Comparison of ENCODE assay signal across 24 cellular contexts in the genomic region with DNA sequence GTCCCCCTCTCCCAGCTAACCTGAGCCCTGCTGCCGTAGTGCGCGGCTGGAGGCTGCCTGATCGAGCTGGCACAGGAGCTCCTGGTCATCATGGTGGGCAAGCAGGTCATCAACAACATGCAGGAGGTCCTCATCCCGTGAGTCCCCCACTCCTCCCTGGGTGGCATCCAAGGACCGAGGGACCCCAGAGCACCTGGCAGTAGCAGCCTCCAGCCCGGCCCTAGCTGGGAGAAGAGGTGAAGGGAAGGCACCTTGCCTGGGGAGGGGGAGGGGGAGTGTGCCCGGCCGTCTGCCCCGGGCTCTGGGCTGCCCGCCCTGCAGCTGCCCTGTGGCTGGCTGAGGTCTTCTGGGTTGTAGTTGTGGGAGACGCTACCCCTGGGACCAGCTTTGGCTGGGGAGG. TPM values are rescaled to one million over a fixed set of nuclear protein-coding genes. Genes with fewer than 3 reads are reported as not detected.
A peak's percentile ranks its signal among the peaks of the same experiment; 100 is the strongest.
DNase-seq lines count a peak whose midpoint lies in the region; ATAC-seq, FAIRE-seq and TF ChIP-seq lines count a peak whose summit lies in the region.
"Had no signal": no experiment of that assay in that cellular context is flagged by ENCODE, and none has a peak within 500 bp of the region (broad histone marks: within the 10 kb centered on the region; RNA-seq: fewer than 3 reads in every experiment).

No MANE protein-coding gene starts in this region.

- no peak overlapping the region for H3K23ac ChIP-seq in neuronal stem cell (ENCODE audit: low read depth, low read length, poor library complexity)

- CTCF ChIA-PET in HepG2 (lab: Yijun Ruan, JAX; ENCODE audit: low intra/inter-chr PET ratio, low total read pairs) = no interaction called here

- H4K8ac ChIP-seq in neuronal stem cell (ENCODE audit: low read depth, low read length) = no peak overlapping the region

- peak overlapping the region; percentile 84 for H2BK12ac ChIP-seq in neuronal stem cell (ENCODE audit: low read length)

- H3K79me2 ChIP-seq in HepG2 (ENCODE audit: insufficient read depth, low read length) = peaks cover 9% of the 10 kb centered on the region

- H3K9me3 ChIP-seq in HepG2 (ENCODE audit: low read length) (no peaks in the 10 kb centered on the region), right lobe of liver (no peaks in the 10 kb centered on the region), neuronal stem cell (replicated peaks in 1 of 2; ENCODE audit: control insufficient read depth in 2 of 2, insufficient read depth in 1 of 2, low read depth in 1 of 2, low read length in 2 of 2) (no peaks in the 10 kb centered on the region)
- H3K9me3 ChIP-seq: A549, BLaER1, Caco-2 had no signal

- FAIRE-seq in HepG2 (lab: Jason Lieb, UNC) = no peak
- FAIRE-seq: A549, D721Med, G401.6, GM12891, GM19239 had no signal

- in situ Hi-C loops in HepG2 (cut with HindIII; ENCODE audit: extremely low pct_ligation_motif_present, low pct_unique_long_range_greater_than_20kb) = loop anchor here (5.0 to 25.0 kb wide), 2 partner anchors 122 to 652 kb away; partner anchors contain the start of genes ANKMY1, DUSP28 and RNPEPL1

- peaks cover 44% of the 10 kb centered on the region for H3K4me1 ChIP-seq in HepG2 (ENCODE audit: insufficient read depth, low read length)
- peaks cover 0 to 9% (median 0%) of the 10 kb centered on the region in 4 donors for H3K4me1 ChIP-seq in right lobe of liver
- peaks cover 3 to 19% of the 10 kb centered on the region in 2 donors for H3K4me1 ChIP-seq in neuronal stem cell (ENCODE audit: control insufficient read depth in 2 of 2, insufficient read depth in 1 of 2, low read depth in 1 of 2, low read length in 2 of 2)
- H3K4me1 ChIP-seq: Caco-2 had no signal

- intact Hi-C loops in Right ventricle myocardium inferior (cut with DNase I) (loop anchor here (5.0 kb wide), 2 partner anchors 62 to 112 kb away; partner anchors contain the start of genes MTERF4 and PPP1R7), left ventricle myocardium superior (cut with micrococcal nuclease) (no loop called here), HepG2 (cut with micrococcal nuclease; ENCODE audit: unreplicated experiment) (loop anchor here (2.0 kb wide), 1 partner anchor 136 kb away; no protein-coding TSS in a partner anchor), right lobe of liver (cut with DNase I) (no loop called here)

- H3K4ac ChIP-seq in neuronal stem cell (ENCODE audit: low read length) = no peak overlapping the region

- no peak for TF ChIP-seq RAD21 in HepG2 (CRISPR knock-in tag; IDR thresholded peaks at IDR 0.05)

- no peak overlapping the region for H2AFZ ChIP-seq in HepG2 (ENCODE audit: low read length)
- no peak overlapping the region for H2AFZ ChIP-seq in neuronal stem cell (ENCODE audit: low read length)

- H3K27me3 ChIP-seq in HepG2 (ENCODE audit: control insufficient read depth in 1 of 2, insufficient read depth in 2 of 2, low read length in 2 of 2) (peaks cover 24 to 48% of the 10 kb centered on the region in 2 experiments), right lobe of liver (no peaks in the 10 kb centered on the region), neuronal stem cell (ENCODE audit: control insufficient read depth in 3 of 3, insufficient read depth in 3 of 3, low read depth in 1 of 3, low read length in 3 of 3) (peaks cover 0 to 26% (median 0%) of the 10 kb centered on the region in 3 experiments)
- H3K27me3 ChIP-seq: BLaER1 had no signal

- H3K36me3 ChIP-seq in HepG2 (replicated peaks in 1 of 2; ENCODE audit: control insufficient read depth in 1 of 2, insufficient read depth in 2 of 2, low read length in 2 of 2) = no peaks in the 10 kb centered on the region
- H3K36me3 ChIP-seq in right lobe of liver = no peaks in the 10 kb centered on the region
- H3K36me3 ChIP-seq in neuronal stem cell (replicated peaks in 1 of 2; ENCODE audit: control insufficient read depth in 2 of 2, insufficient read depth in 2 of 2, low read length in 2 of 2) = no peaks in the 10 kb centered on the region
- H3K36me3 ChIP-seq: BLaER1 had no signal

- ATAC-seq in Right ventricle myocardium inferior (no peak), left ventricle myocardium superior (no peak), HepG2 (no peak), right lobe of liver (no peak), HG03457 (IDR thresholded peaks at IDR 0.05; ENCODE audit: unreplicated experiment) (no peak)

- H3K18ac ChIP-seq in neuronal stem cell (ENCODE audit: low read length) = peak overlapping the region; percentile 71

- TF ChIP-seq CTCF in HepG2 (CRISPR knock-in tag; IDR thresholded peaks at IDR 0.05) (no peak), right lobe of liver (IDR thresholded peaks at IDR 0.05) (no peak)

- no peak for TF ChIP-seq POLR2A in HepG2 (IDR thresholded peaks at IDR 0.05; ENCODE audit: insufficient read depth in 1 of 2, low read depth in 2 of 2, low read length in 2 of 2)
- TF ChIP-seq POLR2A in right lobe of liver (IDR thresholded peaks at IDR 0.05) = no peak

- no peak overlapping the region for H3K4me2 ChIP-seq in HepG2 (ENCODE audit: low read depth, low read length)
- no peak overlapping the region for H3K4me2 ChIP-seq in neuronal stem cell (ENCODE audit: insufficient read depth, low read length, poor library complexity, severe bottlenecking)
- H3K4me2 ChIP-seq: A549, BLaER1 had no signal

- no peak overlapping the region for H2BK120ac ChIP-seq in neuronal stem cell (ENCODE audit: low read depth, low read length)

- peak overlapping the region; percentile 98 for H2BK15ac ChIP-seq in neuronal stem cell (ENCODE audit: low read length)

- no peak overlapping the region for H4K91ac ChIP-seq in neuronal stem cell (ENCODE audit: low read depth, low read length, poor library complexity)

- DNase-seq in Right ventricle myocardium inferior (ENCODE audit: missing footprints) (peak; percentile 13), left ventricle myocardium superior (no peak), HepG2 (ENCODE audit: low spot score) (no peak), right lobe of liver (no peak), myocyte (ENCODE audit: low read depth) (peak; percentile 11), neuronal stem cell (ENCODE audit: low spot score) (no peak)
- DNase-seq: AML-193; C1 segment of cervical spinal cord; Caco-2; Calu3; CD4-positive, alpha-beta memory T cell; CD4-positive, CD25-positive, alpha-beta regulatory T cell; CD8-positive, alpha-beta memory T cell; DMS79 treated with DMSO at 0.1 percent for 48 hours; GF-D8 had no signal

- peak overlapping the region; percentile 98 for H2AK5ac ChIP-seq in neuronal stem cell (ENCODE audit: low read depth, low read length)

- POLR2A ChIA-PET in HepG2 (lab: Yijun Ruan, JAX) = interaction anchor here (1.5 kb wide), 1 partner anchor 65 kb away, joined by 4 read pairs; the partner anchor contains the start of genes PASK and PPP1R7

- no peaks in the 10 kb centered on the region for H3K79me1 ChIP-seq in neuronal stem cell (ENCODE audit: low read depth, low read length)

- no peak overlapping the region for H3K9ac ChIP-seq in HepG2 (ENCODE audit: insufficient read depth, low read depth, low read length)
- H3K9ac ChIP-seq in neuronal stem cell (ENCODE audit: low read depth, low read length, poor library complexity) = no peak overlapping the region
- H3K9ac ChIP-seq: BLaER1 had no signal

- no peaks in the 10 kb centered on the region for H4K20me1 ChIP-seq in HepG2 (ENCODE audit: insufficient read depth, low read length)
- H4K20me1 ChIP-seq: BLaER1 had no signal

- no peak overlapping the region for H3K4me3 ChIP-seq in HepG2 (replicated peaks in 1 of 3; ENCODE audit: insufficient read depth in 1 of 3, low read depth in 2 of 3, low read length in 3 of 3)
- H3K4me3 ChIP-seq in right lobe of liver = no peak overlapping the region
- H3K4me3 ChIP-seq in neuronal stem cell (ENCODE audit: low read length in 2 of 2) = no peak overlapping the region
- H3K4me3 ChIP-seq: A549, BLaER1 had no signal

- no TSS peak for BruUV-seq in HepG2 (replicated peaks; lab: Mats Ljungman, UMichigan)

- no peak overlapping the region for H3K14ac ChIP-seq in neuronal stem cell (ENCODE audit: low read length)

- H3K27ac ChIP-seq in HepG2 (ENCODE audit: extremely low read length, insufficient read depth, low read length) = no peak overlapping the region
- no peak overlapping the region for H3K27ac ChIP-seq in right lobe of liver
- H3K27ac ChIP-seq in neuronal stem cell (replicated peaks; ENCODE audit: low read length) = no peak overlapping the region
- H3K27ac ChIP-seq: 22Rv1, A549, BLaER1 had no signal

- H2BK5ac ChIP-seq in neuronal stem cell (ENCODE audit: low read length) = peak overlapping the region; percentile 60

- WGBS in HepG2 (ENCODE audit: low lambda C conversion rate) = 85% methylated on average over 4 of the region's 12 CpGs
- 67% methylated on average over 1 of the region's 12 CpGs for WGBS in right lobe of liver (ENCODE audit: insufficient coverage, low coverage, low lambda C conversion rate, missing lambda C conversion rate)
- WGBS in neuronal stem cell (ENCODE audit: extremely low coverage in 2 of 2, insufficient read length in 2 of 2, insufficient replicate concordance in 1 of 2), 2 donors = no CpG with 5 or more reads among the region's 12 CpGs

- TF ChIP-seq EP300 in HepG2 (IDR thresholded peaks at IDR 0.05; ENCODE audit: low read depth in 2 of 2, low read length in 2 of 2) (no peak), HepG2 (CRISPR knock-in tag; IDR thresholded peaks at IDR 0.05; ENCODE audit: borderline replicate concordance) (no peak)

RNA-seq across cellular contexts. Expression of gene ANO7, which starts 26.3 kb away (rescaled TPM):
- total RNA-seq in Right ventricle myocardium inferior (0.81 TPM), left ventricle myocardium superior (1.1 TPM), HepG2 (2016; rRNA removed; fragmentation: Illumina TruSeq; extraction: Trizol) (3.7 and 4.9 TPM in 2 replicates), right lobe of liver (1 to 10 TPM in 3 of 6 experiments, under 1 TPM in 3; 0.61 to 2.4 (median 0.97) TPM), myocyte (0.45 TPM in 1 of 2 replicates, not detected in the other)
- 1.7 and 1.9 TPM in 2 replicates for total RNA-seq in HepG2 (2016; cell fraction: cytosol; rRNA removed; fragmentation: Illumina TruSeq; extraction: Trizol; ENCODE audit: low read depth)
- total RNA-seq in HepG2 (2016; cell fraction: insoluble cytoplasmic fraction; rRNA removed; fragmentation: Illumina TruSeq; extraction: Trizol) = 2.9 and 5.5 TPM in 2 replicates
- total RNA-seq in HepG2 (2016; cell fraction: membrane; rRNA removed; fragmentation: Illumina TruSeq; extraction: Trizol) = 3.2 and 4.1 TPM in 2 replicates
- total RNA-seq in HepG2 (2016; cell fraction: nucleus; rRNA removed; fragmentation: Illumina TruSeq; extraction: Trizol) = 4.7 and 5.1 TPM in 2 replicates
- polyA plus RNA-seq in HepG2 (2011; rRNA removed) = 4.1 and 4.9 TPM in 2 replicates
- 2.9 and 3.9 TPM in 2 replicates for polyA plus RNA-seq in HepG2 (2011; cell fraction: cytosol; rRNA removed)
- polyA plus RNA-seq in HepG2 (2011; cell fraction: nucleus; rRNA removed) = 29.8 and 33.6 TPM in 2 replicates
- 8.8 and 10.8 TPM in 2 replicates for polyA plus RNA-seq in HepG2 (2012)
- 3.3 and 3.8 TPM in 2 replicates for polyA plus RNA-seq in HepG2 (2016; cell fraction: cytosol; fragmentation: Illumina TruSeq; extraction: Trizol; ENCODE audit: low read depth)
- 7.5 and 11.5 TPM in 2 replicates for polyA plus RNA-seq in HepG2 (2016; cell fraction: insoluble cytoplasmic fraction; fragmentation: Illumina TruSeq; extraction: Trizol; ENCODE audit: low read depth)
- 7.5 and 8.6 TPM in 2 replicates for polyA plus RNA-seq in HepG2 (2016; cell fraction: membrane; fragmentation: Illumina TruSeq; extraction: Trizol; ENCODE audit: low read depth)
- polyA plus RNA-seq in HepG2 (2016; cell fraction: nucleus; fragmentation: Illumina TruSeq; extraction: Trizol; ENCODE audit: insufficient read depth, low read depth) = 14.9 and 15.8 TPM in 2 replicates
- 1.1 and 16.7 TPM in 2 replicates for polyA minus RNA-seq in HepG2 (2011; rRNA and poly(A)+ RNA removed; ENCODE audit: low replicate concordance)
- 5.1 and 8.4 TPM in 2 replicates for polyA minus RNA-seq in HepG2 (2011; cell fraction: cytosol; rRNA and poly(A)+ RNA removed)
- 13.8 and 18.4 TPM in 2 replicates for polyA minus RNA-seq in HepG2 (2011; cell fraction: nucleus; rRNA and poly(A)+ RNA removed)
- 1.2 TPM for polyA plus RNA-seq in myocyte (2012)
- polyA plus RNA-seq in neuronal stem cell (2013, experiment 1 of 2) = 1.3 TPM
- polyA plus RNA-seq in neuronal stem cell (2013, experiment 2 of 2) = 1.4 TPM
- polyA plus RNA-seq: CD14-positive monocyte; CD4-positive, CD25-positive, alpha-beta regulatory T cell; CD8-positive, alpha-beta memory T cell had no signal

Comparison
In these comparisons a context has a peak if more than half of its experiments do, and no peak if none do; other contexts are left out.
1. DNase-seq: peak in Right ventricle myocardium inferior (single experiment) and myocyte (single experiment); none in left ventricle myocardium superior (single experiment), HepG2 (single experiment), right lobe of liver (0 of 3) and neuronal stem cell (single experiment).
2. intact Hi-C loops: an anchor here in Right ventricle myocardium inferior (5.0 kb wide) and HepG2 (2.0 kb wide); none called in left ventricle myocardium superior and right lobe of liver.